ENCODE assay signal across 15 cellular contexts in the genomic region with DNA sequence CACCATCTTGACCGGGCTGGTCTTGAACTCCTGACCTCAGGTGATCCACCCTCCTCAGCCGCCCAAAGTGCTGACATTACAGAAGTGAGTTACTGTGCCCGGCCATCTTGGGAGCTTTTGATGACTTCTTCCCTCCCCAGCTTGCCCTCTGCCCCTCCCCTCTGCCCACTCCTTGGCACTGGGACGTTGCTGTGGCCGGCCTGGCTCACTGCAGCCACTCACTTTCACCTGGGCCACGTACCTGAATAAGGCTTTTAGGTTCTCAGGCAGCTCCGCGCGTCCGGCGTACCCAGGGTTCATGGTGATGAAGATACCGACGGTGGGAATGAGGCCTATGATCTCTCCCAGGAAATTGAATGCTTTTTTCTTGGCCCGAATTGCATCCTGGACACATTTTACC.
A peak's percentile ranks its signal among the peaks of the same experiment; 100 is the strongest.
DNase-seq lines count a peak whose midpoint lies in the region; ATAC-seq, FAIRE-seq and TF ChIP-seq lines count a peak whose summit lies in the region.
"Had no signal": no experiment of that assay in that cellular context is flagged by ENCODE, and none has a peak within 500 bp of the region (broad histone marks: within the 10 kb centered on the region; RNA-seq: fewer than 3 reads in every experiment).

No MANE protein-coding gene starts in this region.

- H2AFZ ChIP-seq in HepG2 (ENCODE audit: low read length) = no peak overlapping the region

- no peak for FAIRE-seq in HepG2 (lab: Jason Lieb, UNC)
- FAIRE-seq: HTR-8/SVneo had no signal

- H3K27ac ChIP-seq in HepG2 (ENCODE audit: extremely low read length, insufficient read depth, low read length) = no peak overlapping the region
- H3K27ac ChIP-seq in right lobe of liver = no peak overlapping the region
- no peak overlapping the region for H3K27ac ChIP-seq in endodermal cell (ENCODE audit: low read depth, low read length)
- no peak overlapping the region for H3K27ac ChIP-seq in spleen
- no peak overlapping the region for H3K27ac ChIP-seq in psoas muscle
- H3K27ac ChIP-seq: 22Rv1 had no signal

- no peak for TF ChIP-seq RAD21 in HepG2 (CRISPR knock-in tag; IDR thresholded peaks at IDR 0.05)

- CTCF ChIA-PET in HepG2 (lab: Yijun Ruan, JAX; ENCODE audit: low intra/inter-chr PET ratio, low total read pairs) = interaction anchor here (1.0 kb wide), 1 partner anchor 212 kb away, joined by 4 read pairs; no protein-coding TSS in a partner anchor

- TF ChIP-seq CTCF in HepG2 (CRISPR knock-in tag; IDR thresholded peaks at IDR 0.05) = no peak
- TF ChIP-seq CTCF in right lobe of liver (IDR thresholded peaks at IDR 0.05) = no peak
- no peak for TF ChIP-seq CTCF in endodermal cell (conservative IDR thresholded peaks at IDR 0.05)
- TF ChIP-seq CTCF in spleen (IDR thresholded peaks at IDR 0.05 in 8 of 11, conservative IDR thresholded peaks at IDR 0.05 in 3 of 11) = no peak
- TF ChIP-seq CTCF in foreskin fibroblast (IDR thresholded peaks at IDR 0.05; ENCODE audit: low read depth, low read length) = no peak
- no peak for TF ChIP-seq CTCF in psoas muscle (IDR thresholded peaks at IDR 0.05)

- WGBS in HepG2 (ENCODE audit: low lambda C conversion rate) = 69% methylated on average over 14 of the region's 14 CpGs
- 74% methylated on average over 11 of the region's 14 CpGs for WGBS in right lobe of liver (ENCODE audit: insufficient coverage, low coverage, low lambda C conversion rate, missing lambda C conversion rate)
- 91 to 93% methylated on average over 11 to 14 of the region's 14 CpGs for WGBS in endodermal cell (ENCODE audit: insufficient coverage in 1 of 2, insufficient read length in 1 of 2), 2 experiments
- WGBS in spleen, 5 donors = 84 to 90% (median 90%) methylated on average over 14 of the region's 14 CpGs
- WGBS in psoas muscle, 3 donors = 84 to 90% (median 87%) methylated on average over 14 of the region's 14 CpGs

- no peak overlapping the region for H3K4me2 ChIP-seq in HepG2 (ENCODE audit: low read depth, low read length)

- no TSS peak for BruUV-seq in HepG2 (replicated peaks; lab: Mats Ljungman, UMichigan)

- H3K27ac Mint-ChIP-seq in endodermal cell = no peak overlapping the region
- H3K27ac Mint-ChIP-seq: CD4-positive, alpha-beta T cell had no signal

- POLR2A ChIA-PET in HepG2 (lab: Yijun Ruan, JAX) = no interaction called here

- no peak for TF ChIP-seq EP300 in HepG2 (IDR thresholded peaks at IDR 0.05; ENCODE audit: low read depth in 2 of 2, low read length in 2 of 2)
- TF ChIP-seq EP300 in HepG2 (CRISPR knock-in tag; IDR thresholded peaks at IDR 0.05; ENCODE audit: borderline replicate concordance) = no peak

- H3K9ac ChIP-seq in HepG2 (ENCODE audit: insufficient read depth, low read depth, low read length) (no peak overlapping the region), endodermal cell (ENCODE audit: extremely low read depth, low read length, poor library complexity, severe bottlenecking) (no peak overlapping the region)

- intact Hi-C loops in HepG2 (cut with micrococcal nuclease; ENCODE audit: unreplicated experiment) = loop anchor here (2.0 to 10.0 kb wide), 2 partner anchors 251 to 299 kb away; no protein-coding TSS in a partner anchor
- intact Hi-C loops in right lobe of liver (cut with DNase I) = loop anchor here in 1 of 2 donors (10.0 kb wide), 2 partner anchors 209 to 309 kb away; no protein-coding TSS in a partner anchor
- intact Hi-C loops in spleen (cut with DNase I; ENCODE audit: low total_unique reads) = loop anchor here (2.0 to 5.0 kb wide), 2 partner anchors 215 to 302 kb away; no protein-coding TSS in a partner anchor
- intact Hi-C loops in psoas muscle (cut with DNase I) = loop anchor here (2.0 to 10.0 kb wide), 4 partner anchors 112 to 479 kb away; a partner anchor contains a TSS

- ATAC-seq in HepG2 (no peak), right lobe of liver (no peak), HG02884 (IDR thresholded peaks at IDR 0.05; ENCODE audit: unreplicated experiment) (no peak), psoas muscle (no peak)

- in situ Hi-C loops in HepG2 (cut with HindIII; ENCODE audit: extremely low pct_ligation_motif_present, low pct_unique_long_range_greater_than_20kb) = loop anchor here (5.0 to 10.0 kb wide), 2 partner anchors 109 to 212 kb away; no protein-coding TSS in a partner anchor

- H3K27me3 Mint-ChIP-seq in endodermal cell (ENCODE audit: insufficient read depth) = peaks cover 9% of the 10 kb centered on the region
- H3K27me3 Mint-ChIP-seq: CD4-positive, alpha-beta T cell had no signal

- H3K4me3 ChIP-seq in HepG2 (replicated peaks in 1 of 3; ENCODE audit: insufficient read depth in 1 of 3, low read depth in 2 of 3, low read length in 3 of 3) (no peak overlapping the region), right lobe of liver (no peak overlapping the region), endodermal cell (ENCODE audit: low read length) (no peak overlapping the region), spleen (no peak overlapping the region), foreskin fibroblast (ENCODE audit: low read depth in 1 of 2, low read length in 2 of 2) (no peak overlapping the region), psoas muscle (no peak overlapping the region)
- H3K4me3 ChIP-seq: HAP-1 had no signal

- H3K4me1 Mint-ChIP-seq in endodermal cell = peaks cover 2% of the 10 kb centered on the region

- H3K36me3 ChIP-seq in HepG2 (replicated peaks in 1 of 2; ENCODE audit: control insufficient read depth in 1 of 2, insufficient read depth in 2 of 2, low read length in 2 of 2) (no peaks in the 10 kb centered on the region), right lobe of liver (no peaks in the 10 kb centered on the region), endodermal cell (ENCODE audit: control insufficient read depth, insufficient read depth, low read length) (no peaks in the 10 kb centered on the region), spleen (no peaks in the 10 kb centered on the region), psoas muscle (ENCODE audit: insufficient read depth in 1 of 2, low read depth in 1 of 2) (no peaks in the 10 kb centered on the region)
- H3K36me3 ChIP-seq: HAP-1 had no signal

- no peak for DNase-seq in HepG2 (ENCODE audit: low spot score)
- DNase-seq in right lobe of liver = no peak
- peak; percentile 40 for DNase-seq in endodermal cell
- DNase-seq in spleen = peak; percentile 52
- no peak for DNase-seq in foreskin fibroblast
- DNase-seq in SW480 (ENCODE audit: low spot score) = no peak
- DNase-seq in psoas muscle = no peak
- DNase-seq: Calu3; CD4-positive, alpha-beta T cell; DMS 273 treated with DMSO at 0.1 percent for 48 hours; GOT3 had no signal

- H3K4me3 Mint-ChIP-seq in endodermal cell = no peak overlapping the region
- H3K4me3 Mint-ChIP-seq: CD4-positive, alpha-beta T cell had no signal

- TF ChIP-seq POLR2A in HepG2 (IDR thresholded peaks at IDR 0.05; ENCODE audit: insufficient read depth in 1 of 2, low read depth in 2 of 2, low read length in 2 of 2) = no peak
- TF ChIP-seq POLR2A in right lobe of liver (IDR thresholded peaks at IDR 0.05) = no peak
- no peak for TF ChIP-seq POLR2A in spleen (IDR thresholded peaks at IDR 0.05)

- H3K36me3 Mint-ChIP-seq in endodermal cell (ENCODE audit: low read depth) = no peaks in the 10 kb centered on the region

- H4K20me1 ChIP-seq in HepG2 (ENCODE audit: insufficient read depth, low read length) = no peaks in the 10 kb centered on the region

- peaks cover 36% of the 10 kb centered on the region for H3K4me1 ChIP-seq in HepG2 (ENCODE audit: insufficient read depth, low read length)
- H3K4me1 ChIP-seq in right lobe of liver = no peaks in the 10 kb centered on the region
- H3K4me1 ChIP-seq in endodermal cell (ENCODE audit: control insufficient read depth, insufficient read depth, low read length) = no peaks in the 10 kb centered on the region
- H3K4me1 ChIP-seq in spleen = peaks cover 0 to 16% (median 4%) of the 10 kb centered on the region in 6 donors
- H3K4me1 ChIP-seq in psoas muscle = no peaks in the 10 kb centered on the region
- H3K4me1 ChIP-seq: HAP-1 had no signal

- H3K27me3 ChIP-seq in HepG2 (ENCODE audit: control insufficient read depth in 1 of 2, insufficient read depth in 2 of 2, low read length in 2 of 2) (peaks cover 2 to 44% of the 10 kb centered on the region in 2 experiments), right lobe of liver (no peaks in the 10 kb centered on the region), endodermal cell (ENCODE audit: control insufficient read depth, insufficient read depth, low read length, poor library complexity, severe bottlenecking) (no peaks in the 10 kb centered on the region), spleen (replicated peaks in 1 of 7) (peaks cover 0 to 19% (median 0%) of the 10 kb centered on the region in 7 donors), psoas muscle (ENCODE audit: insufficient read depth in 3 of 3, low read length in 2 of 3) (peaks cover 0 to 8% (median 0%) of the 10 kb centered on the region in 3 donors)

- H3K79me2 ChIP-seq in HepG2 (ENCODE audit: insufficient read depth, low read length) = no peaks in the 10 kb centered on the region

- H3K9me3 ChIP-seq in HepG2 (ENCODE audit: low read length) = no peaks in the 10 kb centered on the region
- no peaks in the 10 kb centered on the region for H3K9me3 ChIP-seq in right lobe of liver
- no peaks in the 10 kb centered on the region for H3K9me3 ChIP-seq in endodermal cell (ENCODE audit: control insufficient read depth, low read length)
- no peaks in the 10 kb centered on the region for H3K9me3 ChIP-seq in spleen
- no peaks in the 10 kb centered on the region for H3K9me3 ChIP-seq in psoas muscle
- H3K9me3 ChIP-seq: HAP-1 had no signal

- no peaks in the 10 kb centered on the region for H3K9me3 Mint-ChIP-seq in endodermal cell
- H3K9me3 Mint-ChIP-seq: CD4-positive, alpha-beta T cell had no signal

TF ChIP-seq in HepG2, 621 proteins besides CTCF, POLR2A, EP300 and RAD21:
- TF ChIP-seq MAFK (conservative IDR thresholded peaks at IDR 0.05 in 1 of 2, IDR thresholded peaks at IDR 0.05 in 1 of 2; ENCODE audit: low read length in 2 of 2) = peak; percentile 22 to 60; a peak in 3 of 4 replicates
- no peak for TF ChIP-seq TGIF2 (CRISPR knock-in tag; IDR thresholded peaks at IDR 0.05)

Comparison
In these comparisons a context has a peak if more than half of its experiments do, and no peak if none do; other contexts are left out.
1. DNase-seq: peak in endodermal cell (single experiment) and spleen (single experiment); none in HepG2 (single experiment), right lobe of liver (0 of 3), foreskin fibroblast (0 of 2), SW480 (single experiment) and psoas muscle (0 of 2).